Comparison of ENCODE assay signal across 9 cellular contexts in genomic region chr12:27732281-27732680, GRCh38. TPM values are rescaled to one million over a fixed set of nuclear protein-coding genes. Genes with fewer than 3 reads are reported as not detected.
DNase-seq lines count a peak whose midpoint lies in the region; ATAC-seq and TF ChIP-seq lines count a peak whose summit lies in the region.
"Had no signal": no experiment of that assay in that cellular context is flagged by ENCODE, and none has a peak within 500 bp of the region (broad histone marks: within the 10 kb centered on the region; RNA-seq: fewer than 3 reads in every experiment).

No MANE protein-coding gene starts in this region.

- POLR2A ChIA-PET in Panc1 (lab: Charles Lee), result no interaction called here

- H3K4me3 ChIP-seq in Panc1 (ENCODE audit: low read depth in 2 of 2, low read length in 2 of 2), result no peak overlapping the region

- CTCF ChIA-PET in Panc1 (lab: Charles Lee), result interaction anchor here (0.6 to 1.2 kb wide), 10 partner anchors 29 to 809 kb away, joined by 3 to 10 read pairs (median 4); no protein-coding TSS in a partner anchor

- H3K9me3 ChIP-seq in Panc1 (ENCODE audit: control insufficient read depth, insufficient read depth, low read depth, low read length), result no peaks in the 10 kb centered on the region

- intact Hi-C loops in Panc1 (cut with micrococcal nuclease; ENCODE audit: unreplicated experiment), result loop anchor here (2.0 kb wide), 1 partner anchor 91 kb away; no protein-coding TSS in a partner anchor

- H3K27ac ChIP-seq in Panc1 (ENCODE audit: low read length), result no peak overlapping the region

- peak; percentile 75 for ATAC-seq in GM21619 (IDR thresholded peaks at IDR 0.05; ENCODE audit: unreplicated experiment)
- ATAC-seq in Panc1, result peak; percentile 89
- no peak for ATAC-seq in HG03565 (IDR thresholded peaks at IDR 0.05; ENCODE audit: unreplicated experiment)

- in situ Hi-C loops in Panc1 (cut with HindIII; ENCODE audit: low pct_unique_long_range_greater_than_20kb, low sequenced_read_pairs), result no loop called here

- no TSS peak for BruUV-seq in Panc1 (replicated peaks; lab: Mats Ljungman, UMichigan)

- H3K36me3 ChIP-seq in Panc1 (ENCODE audit: control insufficient read depth, insufficient read depth, low read length), result peaks cover 10% of the 10 kb centered on the region

- no peaks in the 10 kb centered on the region; the same call in 1 of the 2 replicates for H3K4me1 ChIP-seq in Panc1 (ENCODE audit: control insufficient read depth, insufficient read depth, low read length)

- H3K27me3 ChIP-seq in Panc1 (ENCODE audit: control insufficient read depth, insufficient read depth, low read length), result no peaks in the 10 kb centered on the region

- TF ChIP-seq CTCF in Panc1 (IDR thresholded peaks at IDR 0.05), result peak; percentile 33

- DNase-seq in AG20443 (ENCODE audit: low spot score), result peak; percentile 16
- no peak for DNase-seq in Panc1 (ENCODE audit: low read depth, low spot score)
- peak; percentile 30 for DNase-seq in iPS-NIHi11 (ENCODE audit: low spot score)
- no peak for DNase-seq in central memory CD4-positive, alpha-beta T cell
- no peak for DNase-seq in AG08396 (ENCODE audit: low spot score)
- no peak for DNase-seq in kidney glomerular epithelial cell (lab: John Stamatoyannopoulos, UW)

RNA-seq across cellular contexts. Expression of gene MRPS35, which starts 21.6 kb away (rescaled TPM):
- total RNA-seq in Panc1 (2021; ENCODE audit: unreplicated experiment), result 63.9 TPM
- polyA plus RNA-seq in Panc1 (2012; ENCODE audit: insufficient read length), result 86.4 TPM

RNA-seq across cellular contexts. Expression of gene REP15, which starts 36.0 kb away (rescaled TPM):
- total RNA-seq in Panc1 (2021; ENCODE audit: unreplicated experiment), result 1.9 TPM
- polyA plus RNA-seq in Panc1 (2012; ENCODE audit: insufficient read length), result not detected

RNA-seq across cellular contexts. Expression of gene KLHL42, which starts 47.8 kb away (rescaled TPM):
- 35.2 TPM for total RNA-seq in Panc1 (2021; ENCODE audit: unreplicated experiment)
- 23.6 TPM for polyA plus RNA-seq in Panc1 (2012; ENCODE audit: insufficient read length)

RNA-seq across cellular contexts. Expression of gene MANSC4, which starts 47.8 kb away (rescaled TPM):
- total RNA-seq in Panc1 (2021; ENCODE audit: unreplicated experiment), result not detected
- not detected for polyA plus RNA-seq in Panc1 (2012; ENCODE audit: insufficient read length)
- total RNA-seq: pulmonary artery endothelial cell had no signal

Comparison
In these comparisons a context has a peak if more than half of its experiments do, and no peak if none do; other contexts are left out.
1. DNase-seq: peak in AG20443 (single experiment) and iPS-NIHi11 (single experiment); none in Panc1 (single experiment), central memory CD4-positive, alpha-beta T cell (single experiment), AG08396 (single experiment) and kidney glomerular epithelial cell (single experiment).